In genomic region chr2:56013475-56013874, GRCh38 we compare ENCODE assay signal across 19 cellular contexts.
A peak's percentile ranks its signal among the peaks of the same experiment; 100 is the strongest.
DNase-seq lines count a peak whose midpoint lies in the region; ATAC-seq, FAIRE-seq and TF ChIP-seq lines count a peak whose summit lies in the region.
"Had no signal": no experiment of that assay in that cellular context is flagged by ENCODE, and none has a peak within 500 bp of the region (broad histone marks: within the 10 kb centered on the region; RNA-seq: fewer than 3 reads in every experiment).

No MANE protein-coding gene starts in this region.

- no TSS peak for BruUV-seq in PC-9 (replicated peaks; lab: Mats Ljungman, UMichigan)
- no TSS peak for BruUV-seq in endothelial cell of umbilical vein (replicated peaks; lab: Mats Ljungman, UMichigan)

- no peaks in the 10 kb centered on the region for H3F3A ChIP-seq in PC-9 (ENCODE audit: insufficient read depth, low read depth)

- DNase-seq in NCI-H2171 treated with DMSO at 0.1 percent for 48 hours (lab: John Stamatoyannopoulos, UW), result peak; percentile 59
- DNase-seq in NCI-H2171 (lab: John Stamatoyannopoulos, UW), result no peak
- no peak for DNase-seq in PC-9
- DNase-seq in endothelial cell of umbilical vein (ENCODE audit: low read depth, low spot score), result peak; percentile 86
- DNase-seq in OCI-M1 (lab: John Stamatoyannopoulos, UW), result no peak
- DNase-seq in H9, result no peak
- DNase-seq: 8988T, DMS53, GDM1, KBM-7, NCI-H1436, NCI-H526, Right ventricle myocardium superior, SW 1271 had no signal

- ATAC-seq in HG02938 (IDR thresholded peaks at IDR 0.05; ENCODE audit: unreplicated experiment), result no peak

- no peak overlapping the region for H3T11ph ChIP-seq in H9 (ENCODE audit: low read length)

- H3K9me3 ChIP-seq in PC-9 (ENCODE audit: insufficient read depth, low read depth) (no peaks in the 10 kb centered on the region), endothelial cell of umbilical vein (replicated peaks; ENCODE audit: control insufficient read depth, insufficient read depth, low read length) (no peaks in the 10 kb centered on the region), neuron (ENCODE audit: low read length) (no peaks in the 10 kb centered on the region), H9 (ENCODE audit: control insufficient read depth, low read depth, low read length) (no peaks in the 10 kb centered on the region)

- peak; percentile 64 for FAIRE-seq in endothelial cell of umbilical vein (lab: Jason Lieb, UNC)
- FAIRE-seq: GM19239 had no signal

- H3K27ac Mint-ChIP-seq in H9, result no peak overlapping the region
- H3K27ac Mint-ChIP-seq: B cell had no signal

- no peak overlapping the region for H4K5ac ChIP-seq in H9 (ENCODE audit: insufficient read length, low read depth, low read length)

- no peak overlapping the region for H4K91ac ChIP-seq in H9 (ENCODE audit: insufficient read length, low read depth, low read length)

- TF ChIP-seq CTCF in PC-9 (conservative IDR thresholded peaks at IDR 0.05) (no peak), endothelial cell of umbilical vein (IDR thresholded peaks at IDR 0.05; ENCODE audit: extremely low read depth in 1 of 2, insufficient read depth in 1 of 2, low read depth in 1 of 2, low read length in 2 of 2) (no peak), H9 (conservative IDR thresholded peaks at IDR 0.05) (no peak)

- H2AFZ ChIP-seq in PC-9 (0 out of 2 replicates have a peak overlapping the region, but pooled peaks have one; percentile 14), endothelial cell of umbilical vein (ENCODE audit: low read depth, low read length) (no peak overlapping the region), neuron (ENCODE audit: low read depth, low read length) (no peak overlapping the region), H9 (ENCODE audit: low read length) (no peak overlapping the region)

- H3K36me3 Mint-ChIP-seq in H9 (ENCODE audit: insufficient read depth in 1 of 3, low read depth in 3 of 3), result no peaks in the 10 kb centered on the region

- no peaks in the 10 kb centered on the region for H3K9me2 ChIP-seq in PC-9 (ENCODE audit: insufficient read depth)

- H3K4me3 ChIP-seq in PC-9 (no peak overlapping the region), endothelial cell of umbilical vein (replicated peaks in 1 of 3; ENCODE audit: insufficient read depth in 1 of 3, low read depth in 1 of 3, low read length in 3 of 3) (no peak overlapping the region), neuron (ENCODE audit: low read length) (peak overlapping the region; percentile 13)

- no peak overlapping the region for H3K14ac ChIP-seq in H9 (ENCODE audit: insufficient read depth, low read length)

- H3K18ac ChIP-seq in H9 (ENCODE audit: insufficient read length, low read depth, low read length), result no peak overlapping the region

- H3K4me3 Mint-ChIP-seq in H9, result no peak overlapping the region
- H3K4me3 Mint-ChIP-seq: B cell had no signal

- no peak overlapping the region for H3K23ac ChIP-seq in H9 (ENCODE audit: insufficient read length, low read depth, low read length)

- CTCF ChIA-PET in PC-9 (lab: Charles Lee) (no interaction called here), endothelial cell of umbilical vein (lab: Charles Lee) (interaction anchor here (0.6 to 2.8 kb wide), 9 partner anchors 21 to 170 kb away, joined by 3 to 15 read pairs (median 4); partner anchors contain the start of gene EFEMP1)

- no peak overlapping the region for H3K4ac ChIP-seq in H9 (ENCODE audit: low read depth, low read length)

- H3K56ac ChIP-seq in H9 (ENCODE audit: insufficient read length, low read depth, low read length), result no peak overlapping the region

- H3K4me1 Mint-ChIP-seq in H9, result peaks cover 13 to 16% of the 10 kb centered on the region in 2 experiments

- H3K27me3 Mint-ChIP-seq in H9 (ENCODE audit: low read depth), result no peaks in the 10 kb centered on the region

- intact Hi-C loops in PC-9 (cut with micrococcal nuclease; ENCODE audit: unreplicated experiment), result loop anchor here (5.0 kb wide), 1 partner anchor 119 kb away; no protein-coding TSS in a partner anchor
- intact Hi-C loops in endothelial cell of umbilical vein (cut with micrococcal nuclease), result no loop called here

- H4K8ac ChIP-seq in H9 (replicated peaks; ENCODE audit: insufficient read length, low read depth, low read length), result no peak overlapping the region

- H3K79me2 ChIP-seq in PC-9 (ENCODE audit: low read depth) (no peaks in the 10 kb centered on the region), endothelial cell of umbilical vein (ENCODE audit: control insufficient read depth, insufficient read depth, low read length) (no peaks in the 10 kb centered on the region), H9 (ENCODE audit: insufficient read depth, low read length) (no peaks in the 10 kb centered on the region)

- H3K79me1 ChIP-seq in H9 (ENCODE audit: insufficient read depth, low read depth, low read length, poor library complexity, severe bottlenecking), result no peaks in the 10 kb centered on the region

- H3K4me2 ChIP-seq in PC-9 (no peak overlapping the region), endothelial cell of umbilical vein (ENCODE audit: insufficient read depth, low read length) (peak overlapping the region; percentile 38), H9 (ENCODE audit: insufficient read depth, insufficient read length, low read length) (no peak overlapping the region)

- H3K36me3 ChIP-seq in PC-9 (ENCODE audit: low read depth) (no peaks in the 10 kb centered on the region), endothelial cell of umbilical vein (ENCODE audit: control insufficient read depth in 2 of 2, extremely low read depth in 1 of 2, insufficient read depth in 2 of 2, low read length in 2 of 2) (no peaks in the 10 kb centered on the region), neuron (ENCODE audit: insufficient read depth, low read length) (no peaks in the 10 kb centered on the region)

- no peaks in the 10 kb centered on the region for H3K9me1 ChIP-seq in endothelial cell of umbilical vein (replicated peaks; ENCODE audit: control insufficient read depth, extremely low read depth, insufficient read depth, low read length)

- POLR2A ChIA-PET in PC-9 (lab: Charles Lee; ENCODE audit: unreplicated experiment), result interaction anchor here (0.6 kb wide), 2 partner anchors 52 to 353 kb away, joined by 3 to 4 read pairs; no protein-coding TSS in a partner anchor
- POLR2A ChIA-PET in endothelial cell of umbilical vein (lab: Charles Lee), result interaction anchor here (0.9 to 2.0 kb wide), 5 partner anchors 21 to 91 kb away, joined by 3 to 15 read pairs (median 7); partner anchors contain the start of gene EFEMP1

- H2AK5ac ChIP-seq in H9 (ENCODE audit: insufficient read length, low read length), result no peak overlapping the region

- H2BK12ac ChIP-seq in H9 (ENCODE audit: insufficient read length, low read depth, low read length), result no peak overlapping the region

- no peak overlapping the region for H2BK15ac ChIP-seq in H9 (ENCODE audit: low read depth, low read length)

- dilution Hi-C loops in endothelial cell of umbilical vein (cut with MboI; ENCODE audit: extremely low pct_ligation_motif_present, low sequenced_read_pairs), result no loop called here

- H3K4me1 ChIP-seq in PC-9 (replicated peaks; ENCODE audit: insufficient read depth) (no peaks in the 10 kb centered on the region), endothelial cell of umbilical vein (ENCODE audit: control insufficient read depth, extremely low read depth, insufficient read depth, low read length) (peaks cover 98% of the 10 kb centered on the region), neuron (ENCODE audit: insufficient read depth, low read length) (peaks cover 34% of the 10 kb centered on the region), H9 (ENCODE audit: insufficient read depth, low read length) (peaks cover 2% of the 10 kb centered on the region; the same call in 1 of the 2 replicates)

- no peak for TF ChIP-seq POLR2A in endothelial cell of umbilical vein (IDR thresholded peaks at IDR 0.05; ENCODE audit: low read depth, low read length)

- no peak overlapping the region for H2BK20ac ChIP-seq in H9 (ENCODE audit: low read depth, low read length, poor library complexity, severe bottlenecking)

- H4K20me1 ChIP-seq in PC-9 (ENCODE audit: insufficient read depth) (no peaks in the 10 kb centered on the region), endothelial cell of umbilical vein (replicated peaks; ENCODE audit: control insufficient read depth, extremely low read depth, insufficient read depth, low read length) (no peaks in the 10 kb centered on the region), H9 (ENCODE audit: control insufficient read depth, insufficient read depth, insufficient read length) (no peaks in the 10 kb centered on the region)

- no peak overlapping the region for H2BK120ac ChIP-seq in H9 (ENCODE audit: low read depth, low read length, poor library complexity, severe bottlenecking)

- no peaks in the 10 kb centered on the region for H3K27me3 ChIP-seq in PC-9 (ENCODE audit: insufficient read depth, low read depth)
- H3K27me3 ChIP-seq in endothelial cell of umbilical vein (ENCODE audit: control insufficient read depth in 2 of 2, insufficient read depth in 2 of 2, low read length in 2 of 2), result no peaks in the 10 kb centered on the region
- peaks cover 11% of the 10 kb centered on the region for H3K27me3 ChIP-seq in neuron (ENCODE audit: insufficient read depth, low read length)
- H3K27me3 ChIP-seq in H9 (ENCODE audit: insufficient read depth, low read length), result no peaks in the 10 kb centered on the region

- no peak overlapping the region for H3K27ac ChIP-seq in PC-9
- H3K27ac ChIP-seq in endothelial cell of umbilical vein (ENCODE audit: insufficient read depth, low read depth, low read length), result peak overlapping the region; percentile 100
- no peak overlapping the region for H3K27ac ChIP-seq in H9 (ENCODE audit: insufficient read length, low read depth, low read length)
- H3K27ac ChIP-seq: HL-60 had no signal

- no peaks in the 10 kb centered on the region for H3K9me3 Mint-ChIP-seq in H9

- no peaks in the 10 kb centered on the region for H3K23me2 ChIP-seq in H9 (ENCODE audit: insufficient read length, low read depth, low read length, poor library complexity, severe bottlenecking)

- peak overlapping the region; percentile 86 for H3K9ac ChIP-seq in endothelial cell of umbilical vein (replicated peaks; ENCODE audit: extremely low read depth, insufficient read depth, low read length)
- no peak overlapping the region for H3K9ac ChIP-seq in H9 (ENCODE audit: extremely low read depth, insufficient read length, low read length)

- H2BK5ac ChIP-seq in H9 (ENCODE audit: insufficient read length, low read length), result no peak overlapping the region

TF ChIP-seq in endothelial cell of umbilical vein, 7 proteins besides CTCF, POLR2A, EP300 and RAD21:
- TF ChIP-seq, protein P1, sequence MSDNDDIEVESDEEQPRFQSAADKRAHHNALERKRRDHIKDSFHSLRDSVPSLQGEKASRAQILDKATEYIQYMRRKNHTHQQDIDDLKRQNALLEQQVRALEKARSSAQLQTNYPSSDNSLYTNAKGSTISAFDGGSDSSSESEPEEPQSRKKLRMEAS (IDR thresholded peaks at IDR 0.05; ENCODE audit: insufficient read depth, insufficient read length), result no peak
- TF ChIP-seq GATA2 (IDR thresholded peaks at IDR 0.05; ENCODE audit: insufficient read depth, insufficient read length, low read depth, low read length), result peak; percentile 77
- peak; percentile 42 for TF ChIP-seq FOS (IDR thresholded peaks at IDR 0.05; ENCODE audit: borderline replicate concordance, insufficient read depth, low read length)
- TF ChIP-seq JUN (IDR thresholded peaks at IDR 0.05; ENCODE audit: borderline replicate concordance, insufficient read depth, insufficient read length, low read depth), result peak; percentile 85
- no peak for TF ChIP-seq EZH2 (IDR thresholded peaks at IDR 0.05; ENCODE audit: borderline replicate concordance, low read depth, low read length, severe bottlenecking)

Comparison
In these comparisons a context has a peak if more than half of its experiments do, and no peak if none do; other contexts are left out.
1. DNase-seq: peak in NCI-H2171 treated with DMSO at 0.1 percent for 48 hours (single experiment) and endothelial cell of umbilical vein (single experiment); none in NCI-H2171 (single experiment), PC-9 (0 of 2), OCI-M1 (single experiment) and H9 (single experiment).